ENCODE assay signal across 8 cellular contexts in the genomic region with DNA sequence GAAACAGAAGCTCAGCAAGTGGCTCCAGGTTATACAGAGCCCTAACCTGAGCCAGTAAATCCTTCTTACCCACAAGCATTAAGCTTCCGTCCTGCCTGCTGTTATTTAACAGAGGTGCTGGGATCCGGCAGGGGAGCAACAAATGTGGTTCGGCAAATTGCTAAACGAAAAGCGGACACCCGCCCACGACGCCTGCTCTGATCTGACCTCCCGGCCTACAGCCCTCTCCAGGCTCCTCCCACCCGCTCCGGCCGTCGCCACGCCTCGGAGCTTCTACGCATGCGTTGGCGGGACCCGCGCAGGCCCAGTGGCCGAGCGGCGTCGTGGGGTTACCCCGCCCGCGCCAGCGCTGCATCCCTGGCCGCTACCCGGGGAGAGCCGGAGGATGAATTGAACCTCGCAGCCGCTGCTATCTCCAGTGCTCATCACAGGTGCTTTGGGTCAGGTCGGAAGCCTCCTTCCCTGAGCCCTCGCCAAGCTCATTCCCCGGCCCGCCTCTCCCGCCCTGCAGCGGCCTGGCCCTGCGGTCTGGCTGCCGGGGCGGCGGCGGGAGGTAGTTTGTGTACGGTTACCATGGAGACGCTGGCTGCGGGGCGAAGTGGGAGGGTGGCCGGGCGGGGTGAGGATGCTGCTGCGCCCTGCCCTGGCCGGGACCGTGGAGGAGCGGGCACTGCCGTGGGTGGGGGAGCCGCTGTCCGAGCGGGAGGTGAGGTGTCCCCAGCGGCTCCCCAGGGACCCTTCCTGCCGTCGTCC. TPM values are rescaled to one million over a fixed set of nuclear protein-coding genes. Genes with fewer than 3 reads are reported as not detected.
A peak's percentile ranks its signal among the peaks of the same experiment; 100 is the strongest.
DNase-seq lines count a peak whose midpoint lies in the region; ATAC-seq, FAIRE-seq and TF ChIP-seq lines count a peak whose summit lies in the region.

Gene ARMC2 (plus strand): TSS at position 307 of the 753 bp plus-strand sequence. CDS start 5,846 bp downstream, outside the sequence.

- DNase-seq in A549 (ENCODE audit: low read depth in 1 of 2, low spot score in 1 of 2) = peak; percentile 82 to 83
- peak; percentile 80 for DNase-seq in NCI-H2171 treated with DMSO at 0.1 percent for 48 hours (lab: John Stamatoyannopoulos, UW)
- peak; percentile 96 for DNase-seq in WERI-Rb-1
- peak; percentile 89 for DNase-seq in mammary epithelial cell
- peak; percentile 98 for DNase-seq in iPS-NIHi11 (ENCODE audit: low spot score)
- DNase-seq in small intestine = peak; percentile 88

- H3K9me3 ChIP-seq in A549 = no peaks in the 10 kb centered on the region
- no peaks in the 10 kb centered on the region for H3K9me3 ChIP-seq in WERI-Rb-1 (ENCODE audit: severe bottlenecking)
- H3K9me3 ChIP-seq in mammary epithelial cell (replicated peaks; ENCODE audit: insufficient read depth, low read length) = no peaks in the 10 kb centered on the region
- H3K9me3 ChIP-seq in small intestine (ENCODE audit: control insufficient read depth, low read depth) = no peaks in the 10 kb centered on the region

- H3K27me3 ChIP-seq in WERI-Rb-1 (ENCODE audit: insufficient read depth, low read depth, severe bottlenecking) (no peaks in the 10 kb centered on the region), mammary epithelial cell (ENCODE audit: insufficient read depth, low read length) (no peaks in the 10 kb centered on the region), small intestine (ENCODE audit: control insufficient read depth in 2 of 2, insufficient read depth in 2 of 2, low read length in 2 of 2) (no peaks in the 10 kb centered on the region)

- TF ChIP-seq EP300 in A549 (IDR thresholded peaks at IDR 0.05) = no peak

- dilution Hi-C loops in mammary epithelial cell (cut with HindIII; ENCODE audit: low sequenced_read_pairs) = no loop called here

- H3K36me3 ChIP-seq in WERI-Rb-1 (no peaks in the 10 kb centered on the region), mammary epithelial cell (ENCODE audit: insufficient read depth, low read length) (no peaks in the 10 kb centered on the region), small intestine (ENCODE audit: control insufficient read depth in 2 of 2, insufficient read depth in 2 of 2, low read length in 2 of 2) (no peaks in the 10 kb centered on the region)

- no CpG with 5 or more reads among the region's 61 CpGs for WGBS in A549 (ENCODE audit: missing lambda C conversion rate)
- 3% methylated on average over 20 of the region's 61 CpGs for WGBS in mammary epithelial cell (ENCODE audit: low coverage, missing lambda C conversion rate)
- 0% methylated on average over 44 to 61 of the region's 61 CpGs for WGBS in small intestine, 3 donors

- H3K79me2 ChIP-seq in mammary epithelial cell (ENCODE audit: insufficient read depth, low read length) = no peaks in the 10 kb centered on the region

- H2AFZ ChIP-seq in mammary epithelial cell (ENCODE audit: low read depth, low read length) = peak within 1 kb of the TSS; percentile 92

- CTCF ChIA-PET in A549 (lab: Yijun Ruan, JAX) = interaction anchor here (0.7 to 1.8 kb wide), 3 partner anchors 11 to 45 kb away, joined by 3 to 4 read pairs (median 3); no protein-coding TSS in a partner anchor
- CTCF ChIA-PET in mammary epithelial cell (lab: Charles Lee; ENCODE audit: low non-redundant PET) = no interaction called here

- FAIRE-seq in A549 (lab: Jason Lieb, UNC) (no peak), small intestine (lab: Jason Lieb, UNC) (no peak)

- H3K9ac ChIP-seq in mammary epithelial cell (ENCODE audit: insufficient read depth, low read length) = peak within 1 kb of the TSS; percentile 80

- intact Hi-C loops in mammary epithelial cell (cut with micrococcal nuclease) = no loop called here

- H4K20me1 ChIP-seq in mammary epithelial cell (ENCODE audit: insufficient read depth, low read length) = no peaks in the 10 kb centered on the region

- TF ChIP-seq CTCF in A549 (IDR thresholded peaks at IDR 0.05) = no peak
- TF ChIP-seq CTCF in WERI-Rb-1 (IDR thresholded peaks at IDR 0.05; ENCODE audit: low read depth, low read length) = no peak
- no peak for TF ChIP-seq CTCF in mammary epithelial cell (conservative IDR thresholded peaks at IDR 0.05 in 1 of 2, IDR thresholded peaks at IDR 0.05 in 1 of 2; ENCODE audit: extremely low read depth in 1 of 2, insufficient read depth in 1 of 2, low read depth in 1 of 2, low read length in 2 of 2)

- BruUV-seq in mammary epithelial cell (replicated peaks; lab: Mats Ljungman, UMichigan) = no TSS peak

- peak; percentile 77 for TF ChIP-seq POLR2A in A549 (IDR thresholded peaks at IDR 0.05; ENCODE audit: low read length)

- TF ChIP-seq RAD21 in A549 (conservative IDR thresholded peaks at IDR 0.05 in 1 of 2, IDR thresholded peaks at IDR 0.05 in 1 of 2) = no peak

- ATAC-seq in A549 (peak; percentile 94 to 99), GM18861 (IDR thresholded peaks at IDR 0.05; ENCODE audit: unreplicated experiment) (peak; percentile 97), HG03097 (IDR thresholded peaks at IDR 0.05; ENCODE audit: low FRiP score, unreplicated experiment) (peak; percentile 96)

- H3K4me2 ChIP-seq in A549 (peak within 1 kb of the TSS; percentile 88), mammary epithelial cell (ENCODE audit: insufficient read depth, low read depth, low read length) (peak within 1 kb of the TSS; percentile 88)

- H3K27ac ChIP-seq in A549 (peak within 1 kb of the TSS; percentile 73 to 83), WERI-Rb-1 (peak within 1 kb of the TSS; percentile 55), mammary epithelial cell (ENCODE audit: insufficient read depth, low read depth, low read length) (peak within 1 kb of the TSS; percentile 79), small intestine (ENCODE audit: low read depth in 1 of 2, low read length in 1 of 2) (peak within 1 kb of the TSS; percentile 32 to 80)

- H3K4me3 ChIP-seq in A549 = peak within 1 kb of the TSS; percentile 75
- H3K4me3 ChIP-seq in WERI-Rb-1 (ENCODE audit: low read depth, low read length) = peak within 1 kb of the TSS; percentile 63
- H3K4me3 ChIP-seq in mammary epithelial cell (replicated peaks in 1 of 3; ENCODE audit: insufficient read depth in 1 of 3, low read depth in 2 of 3, low read length in 3 of 3) = peak within 1 kb of the TSS; percentile 68 to 74 (median 69)
- peak within 1 kb of the TSS; percentile 70 to 76 for H3K4me3 ChIP-seq in small intestine (ENCODE audit: low read depth in 1 of 2, low read length in 2 of 2)

- peaks cover 8% of the 10 kb centered on the region; the same call in 2 of the 3 replicates for H3K4me1 ChIP-seq in A549
- H3K4me1 ChIP-seq in mammary epithelial cell (ENCODE audit: insufficient read depth, low read length) = peaks cover 6% of the 10 kb centered on the region
- peaks cover 2 to 6% of the 10 kb centered on the region in 2 donors for H3K4me1 ChIP-seq in small intestine (ENCODE audit: control insufficient read depth in 2 of 2, insufficient read depth in 1 of 2, low read depth in 1 of 2, low read length in 1 of 2)

- in situ Hi-C loops in mammary epithelial cell (cut with MboI; ENCODE audit: low sequenced_read_pairs in 2 of 2) = no loop called here

- POLR2A ChIA-PET in A549 (lab: Yijun Ruan, JAX) = interaction anchor here (0.7 to 1.4 kb wide), 3 partner anchors 246 to 307 kb away, joined by 3 to 5 read pairs (median 3); partner anchors contain the start of genes FOXO3 and SESN1

TF ChIP-seq in A549, 52 proteins besides CTCF, POLR2A, EP300 and RAD21:
- TF ChIP-seq PHF8 (IDR thresholded peaks at IDR 0.05; ENCODE audit: borderline replicate concordance, low read depth) (peak; percentile 51; the same call in 1 of the 2 replicates), JUN (IDR thresholded peaks at IDR 0.05) (peak in 1 of 2 experiments; percentile 36; a peak in 1 of 5 replicates), CBX8 (IDR thresholded peaks at IDR 0.05) (no peak), CHD4 (IDR thresholded peaks at IDR 0.05; ENCODE audit: borderline replicate concordance) (no peak), TFCP2L1 (CRISPR knock-in tag; IDR thresholded peaks at IDR 0.05) (no peak)
- TF ChIP-seq, protein P1, sequence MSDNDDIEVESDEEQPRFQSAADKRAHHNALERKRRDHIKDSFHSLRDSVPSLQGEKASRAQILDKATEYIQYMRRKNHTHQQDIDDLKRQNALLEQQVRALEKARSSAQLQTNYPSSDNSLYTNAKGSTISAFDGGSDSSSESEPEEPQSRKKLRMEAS (IDR thresholded peaks at IDR 0.05) = peak; percentile 64
- TF ChIP-seq, protein P2, sequence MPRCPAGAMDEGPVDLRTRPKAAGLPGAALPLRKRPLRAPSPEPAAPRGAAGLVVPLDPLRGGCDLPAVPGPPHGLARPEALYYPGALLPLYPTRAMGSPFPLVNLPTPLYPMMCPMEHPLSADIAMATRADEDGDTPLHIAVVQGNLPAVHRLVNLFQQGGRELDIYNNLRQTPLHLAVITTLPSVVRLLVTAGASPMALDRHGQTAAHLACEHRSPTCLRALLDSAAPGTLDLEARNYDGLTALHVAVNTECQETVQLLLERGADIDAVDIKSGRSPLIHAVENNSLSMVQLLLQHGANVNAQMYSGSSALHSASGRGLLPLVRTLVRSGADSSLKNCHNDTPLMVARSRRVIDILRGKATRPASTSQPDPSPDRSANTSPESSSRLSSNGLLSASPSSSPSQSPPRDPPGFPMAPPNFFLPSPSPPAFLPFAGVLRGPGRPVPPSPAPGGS (IDR thresholded peaks at IDR 0.05) = peak; percentile 58; the same call in 1 of the 3 replicates
- TF ChIP-seq, protein P3, sequence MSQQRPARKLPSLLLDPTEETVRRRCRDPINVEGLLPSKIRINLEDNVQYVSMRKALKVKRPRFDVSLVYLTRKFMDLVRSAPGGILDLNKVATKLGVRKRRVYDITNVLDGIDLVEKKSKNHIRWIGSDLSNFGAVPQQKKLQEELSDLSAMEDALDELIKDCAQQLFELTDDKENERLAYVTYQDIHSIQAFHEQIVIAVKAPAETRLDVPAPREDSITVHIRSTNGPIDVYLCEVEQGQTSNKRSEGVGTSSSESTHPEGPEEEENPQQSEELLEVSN (IDR thresholded peaks at IDR 0.05; ENCODE audit: borderline replicate concordance, low read depth) = peak; percentile 53; the same call in 1 of the 2 replicates

RNA-seq across cellular contexts. Expression of gene ARMC2, which starts in this region (rescaled TPM):
- polyA plus RNA-seq in A549 (2011; rRNA removed) (4.9 and 5.7 TPM in 2 replicates), A549 (2017; fragmentation: RNase III; extraction: RNeasy Plus Mini Kit Qiagen cat#74134 plus additional on column Dnase treatment) (1.9 to 2.3 TPM (median 2.1 TPM) in 3 replicates), mammary epithelial cell (1.5 TPM), small intestine (1 to 10 TPM in 2 of 3 donors, under 1 TPM in 1; 0.22 to 4.1 (median 1.7) TPM)
- 1.6 and 2.3 TPM in 2 replicates for polyA plus RNA-seq in A549 (2012; cell fraction: cytosol; rRNA removed)
- 0.82 and 1.8 TPM in 2 replicates for polyA plus RNA-seq in A549 (2012; cell fraction: nucleus; rRNA removed)
- polyA minus RNA-seq in A549 (2011; rRNA and poly(A)+ RNA removed) = 2.6 and 4.2 TPM in 2 replicates
- 1 to 10 TPM; 1.5 to 2.5 TPM for total RNA-seq in mammary epithelial cell
- not detected for polyA minus RNA-seq in mammary epithelial cell

Comparison
In these comparisons a context has a peak if more than half of its experiments do, and no peak if none do; other contexts are left out.
1. Peak in every context shown above with its lines: DNase-seq, ATAC-seq, H3K4me3 ChIP-seq and H3K27ac ChIP-seq.